ENCODE assay signal across 1 cellular context in genomic region chr11:26188559-26188958, GRCh38.
TF ChIP-seq lines count a peak whose summit lies in the region.

No MANE protein-coding gene starts in this region.

TF ChIP-seq in HepG2, 621 proteins besides CTCF, POLR2A, EP300 and RAD21 (continued from another document):
- TF ChIP-seq ZNF574 (CRISPR knock-in tag; IDR thresholded peaks at IDR 0.05) (no peak), CBX2 (IDR thresholded peaks at IDR 0.05; ENCODE audit: low read depth, low read length) (no peak), CBX2 (CRISPR knock-in tag; IDR thresholded peaks at IDR 0.05; ENCODE audit: low read depth) (no peak), MEF2D (CRISPR knock-in tag; IDR thresholded peaks at IDR 0.05) (no peak)
